Comparison of ENCODE assay signal across 35 cellular contexts in genomic region chr4:182309877-182310276, GRCh38.
"Had no signal": no experiment of that assay in that cellular context is flagged by ENCODE, and none has a peak within 500 bp of the region (broad histone marks: within the 10 kb centered on the region; RNA-seq: fewer than 3 reads in every experiment).

No MANE protein-coding gene starts in this region.

- H3K27ac ChIP-seq: adrenal gland, body of pancreas, brain microvascular endothelial cell, breast epithelium, VCaP had no signal

- H3K36me3 ChIP-seq: adrenal gland, brain microvascular endothelial cell, breast epithelium had no signal

- H3K27me3 ChIP-seq: adrenal gland, body of pancreas, brain microvascular endothelial cell, breast epithelium had no signal

- H3K4me1 Mint-ChIP-seq: activated B cell treated with CpG ODN at 0.5 μM for 24 hours; activated CD4-positive, alpha-beta T cell treated with anti-CD3 and anti-CD28 coated beads, Interleukin-2, amount 10 ng/mL, durations not matched to agents 24 days and 14 days; activated naive CD8-positive, alpha-beta T cell treated with anti-CD3 and anti-CD28 coated beads for 36 hours; activated T-helper 17 cell treated with anti-CD3 and anti-CD28 coated beads, Interleukin-2, amount 50 U/mL, for 72 hours had no signal

- H3K4me3 ChIP-seq: adrenal gland, body of pancreas, breast epithelium had no signal

- H3K27me3 Mint-ChIP-seq: activated B cell treated with CpG ODN at 0.5 μM for 24 hours; activated CD4-positive, alpha-beta memory T cell treated with anti-CD3 and anti-CD28 coated beads for 36 hours; activated CD4-positive, alpha-beta T cell treated with anti-CD3 and anti-CD28 coated beads, Interleukin-2, amount 10 ng/mL, durations not matched to agents 24 days and 14 days; activated CD8-positive, alpha-beta T cell treated with anti-CD3 and anti-CD28 coated beads for 36 hours; activated T-helper 17 cell treated with anti-CD3 and anti-CD28 coated beads, Interleukin-2, amount 50 U/mL, for 72 hours had no signal

- ATAC-seq: activated CD8-positive, alpha-beta T cell treated with anti-CD3 and anti-CD28 coated beads for 36 hours; activated naive CD4-positive, alpha-beta T cell treated with anti-CD3 and anti-CD28 coated beads, Interleukin-2, amount 50 U/mL, for 72 hours; activated T-cell treated with anti-CD3 and anti-CD28 coated beads, Interleukin-2, amount 50 U/mL, for 4 hours; activated T-cell treated with anti-CD3 and anti-CD28 coated beads, Interleukin-2, amount 50 U/mL, for 72 hours; activated T-helper 17 cell treated with anti-CD3 and anti-CD28 coated beads, Interleukin-2, amount 50 U/mL, for 72 hours; body of pancreas had no signal

- H3K4me3 Mint-ChIP-seq: activated B cell treated with CpG ODN at 0.5 μM for 24 hours; activated CD4-positive, alpha-beta memory T cell treated with anti-CD3 and anti-CD28 coated beads for 36 hours; activated CD4-positive, alpha-beta T cell treated with anti-CD3 and anti-CD28 coated beads, Interleukin-2, amount 10 ng/mL, durations not matched to agents 24 days and 14 days; activated CD8-positive, alpha-beta T cell treated with anti-CD3 and anti-CD28 coated beads for 36 hours; activated naive CD4-positive, alpha-beta T cell treated with anti-CD3 and anti-CD28 coated beads for 36 hours; activated naive CD8-positive, alpha-beta T cell treated with anti-CD3 and anti-CD28 coated beads for 36 hours; activated T-cell treated with anti-CD3 and anti-CD28 coated beads, Interleukin-2, amount 50 U/mL, for 4 hours; activated T-cell treated with anti-CD3 and anti-CD28 coated beads, Interleukin-2, amount 50 U/mL, for 72 hours; activated T-helper 1 cell treated with anti-CD3 and anti-CD28 coated beads, Interleukin-12 subunit alpha, Interleukin-12 subunit beta, Interleukin-2, Interleukin-4 antibody, amounts not matched to agents 30 ng/mL and 10 ng/mL and 1 ng/mL, durations not matched to agents 14 hours and 24 hours and 36 hours; activated T-helper 17 cell treated with anti-CD3 and anti-CD28 coated beads, Interleukin-2, amount 50 U/mL, for 72 hours; T-helper 1 cell treated with Interleukin-12 subunit alpha and Interleukin-12 subunit beta and Interleukin-4 antibody, amounts not matched to agents 30 μg/mL and 1 μg/mL, for 36 hours; T-helper 2 cell treated with Interferon-gamma antibody and Interleukin-4, amounts not matched to agents 5 μg/mL and 100 μg/mL, for 36 hours had no signal

- DNase-seq: activated B cell treated with CpG ODN at 0.5 μM for 24 hours; activated CD4-positive, alpha-beta memory T cell treated with anti-CD3 and anti-CD28 coated beads for 36 hours; activated CD4-positive, alpha-beta T cell treated with anti-CD3 and anti-CD28 coated beads for 4 hours; activated CD4-positive, alpha-beta T cell treated with anti-CD3 and anti-CD28 coated beads, Interleukin-2, amount 50 U/mL, for 1 hour; activated CD4-positive, alpha-beta T cell treated with anti-CD3 and anti-CD28 coated beads, Interleukin-2, amount 50 U/mL, for 4 hours; activated CD4-positive, CD25-positive, alpha-beta regulatory T cell treated with anti-CD3 and anti-CD28 coated beads, Interleukin-2, amount 50 U/mL, for 72 hours; activated CD8-positive, alpha-beta memory T cell treated with anti-CD3 and anti-CD28 coated beads, Interleukin-2, amount 50 U/mL, for 4 hours; activated CD8-positive, alpha-beta T cell treated with anti-CD3 and anti-CD28 coated beads for 36 hours; activated effector memory CD4-positive, alpha-beta T cell treated with anti-CD3 and anti-CD28 coated beads, Interleukin-2, amount 50 U/mL, for 16 hours; activated gamma-delta T cell treated with Interleukin-2 at 50 U/mL for 16 hours; activated naive CD4-positive, alpha-beta T cell; activated naive CD4-positive, alpha-beta T cell treated with anti-CD3 and anti-CD28 coated beads for 36 hours; activated naive CD4-positive, alpha-beta T cell treated with anti-CD3 and anti-CD28 coated beads, Interleukin-2, amount 50 U/mL, for 16 hours; activated naive CD8-positive, alpha-beta T cell treated with anti-CD3 and anti-CD28 coated beads for 36 hours; activated T-cell treated with anti-CD3 and anti-CD28 coated beads for 4 hours; activated T-cell treated with anti-CD3 and anti-CD28 coated beads, Interleukin-2, amount 50 U/mL, for 1 hour; activated T-cell treated with anti-CD3 and anti-CD28 coated beads, Interleukin-2, amount 50 U/mL, for 4 hours; activated T-cell treated with anti-CD3 and anti-CD28 coated beads, Interleukin-2, amount 50 U/mL, for 72 hours; adrenal gland; amniotic stem cell; aorta; body of pancreas; brain microvascular endothelial cell; central memory CD4-positive, alpha-beta T cell; T-helper 1 cell; T-helper 2 cell; T-helper 9 cell had no signal

- H3K27ac Mint-ChIP-seq: activated B cell treated with CpG ODN at 0.5 μM for 24 hours; activated CD4-positive, alpha-beta memory T cell treated with anti-CD3 and anti-CD28 coated beads for 36 hours; activated CD4-positive, alpha-beta T cell treated with anti-CD3 and anti-CD28 coated beads, Interleukin-2, amount 10 ng/mL, durations not matched to agents 24 days and 14 days; activated CD8-positive, alpha-beta T cell treated with anti-CD3 and anti-CD28 coated beads for 36 hours; activated naive CD4-positive, alpha-beta T cell treated with anti-CD3 and anti-CD28 coated beads for 36 hours; activated naive CD4-positive, alpha-beta T cell treated with anti-CD3 and anti-CD28 coated beads, Interleukin-2, amount 50 U/mL, for 72 hours; activated naive CD8-positive, alpha-beta T cell treated with anti-CD3 and anti-CD28 coated beads for 36 hours; activated T-cell treated with anti-CD3 and anti-CD28 coated beads, Interleukin-2, amount 50 U/mL, for 72 hours; activated T-helper 1 cell treated with anti-CD3 and anti-CD28 coated beads, Interleukin-12 subunit alpha, Interleukin-12 subunit beta, Interleukin-2, Interleukin-4 antibody, amounts not matched to agents 30 ng/mL and 10 ng/mL and 1 ng/mL, durations not matched to agents 14 hours and 24 hours and 36 hours; activated T-helper 17 cell treated with anti-CD3 and anti-CD28 coated beads, Interleukin-2, amount 50 U/mL, for 72 hours; T-helper 1 cell treated with Interleukin-12 subunit alpha and Interleukin-12 subunit beta and Interleukin-4 antibody, amounts not matched to agents 30 μg/mL and 1 μg/mL, for 36 hours; T-helper 2 cell treated with Interferon-gamma antibody and Interleukin-4, amounts not matched to agents 5 μg/mL and 100 μg/mL, for 36 hours had no signal

- H3K4me1 ChIP-seq: adrenal gland, body of pancreas, breast epithelium had no signal

- H3K36me3 Mint-ChIP-seq: activated CD4-positive, alpha-beta memory T cell treated with anti-CD3 and anti-CD28 coated beads for 36 hours; activated naive CD8-positive, alpha-beta T cell treated with anti-CD3 and anti-CD28 coated beads for 36 hours had no signal

- H3K9me3 Mint-ChIP-seq: activated CD4-positive, alpha-beta T cell treated with anti-CD3 and anti-CD28 coated beads, Interleukin-2, amount 10 ng/mL, durations not matched to agents 24 days and 14 days; activated T-helper 17 cell treated with anti-CD3 and anti-CD28 coated beads, Interleukin-2, amount 50 U/mL, for 72 hours had no signal
